Comparison of ENCODE assay signal across 8 cellular contexts in genomic region chr17:31008374-31009035, GRCh38. TPM values are rescaled to one million over a fixed set of nuclear protein-coding genes. Genes with fewer than 3 reads are reported as not detected.
A peak's percentile ranks its signal among the peaks of the same experiment; 100 is the strongest.
DNase-seq lines count a peak whose midpoint lies in the region; ATAC-seq and TF ChIP-seq lines count a peak whose summit lies in the region.

No MANE protein-coding gene starts in this region.

- H3K27ac ChIP-seq in hepatocyte = peak overlapping the region; percentile 77
- peak overlapping the region; percentile 41 for H3K27ac ChIP-seq in psoas muscle
- H3K27ac ChIP-seq in urinary bladder (ENCODE audit: low read depth) = peak overlapping the region; percentile 92

- no peaks in the 10 kb centered on the region for H3K27me3 ChIP-seq in hepatocyte
- H3K27me3 ChIP-seq in psoas muscle (ENCODE audit: insufficient read depth in 3 of 3, low read length in 2 of 3) = peaks cover 0 to 7% (median 3%) of the 10 kb centered on the region in 3 donors

- peak overlapping the region; percentile 90 for H2AFZ ChIP-seq in hepatocyte

- under 1% methylated on average over 30 of the region's 65 CpGs for WGBS in hepatocyte (ENCODE audit: low lambda C conversion rate, missing lambda C conversion rate)
- 6 to 7% (median 7%) methylated on average over 33 to 65 of the region's 65 CpGs for WGBS in psoas muscle, 3 donors
- 1% methylated on average over 65 of the region's 65 CpGs for WGBS in urinary bladder

- H3K9me3 ChIP-seq in T-helper 17 cell (ENCODE audit: control insufficient read depth, low read length, poor library complexity, severe bottlenecking) (no peaks in the 10 kb centered on the region), hepatocyte (ENCODE audit: low read depth) (no peaks in the 10 kb centered on the region), psoas muscle (no peaks in the 10 kb centered on the region)

- peak overlapping the region; percentile 94 for H3K4me3 Mint-ChIP-seq in T-helper 17 cell

- no peaks in the 10 kb centered on the region for H3K36me3 ChIP-seq in hepatocyte (replicated peaks; ENCODE audit: insufficient read depth, low read depth)
- H3K36me3 ChIP-seq in psoas muscle (ENCODE audit: insufficient read depth in 1 of 2, low read depth in 1 of 2) = no peaks in the 10 kb centered on the region
- H3K36me3 ChIP-seq in urinary bladder (ENCODE audit: insufficient read depth) = no peaks in the 10 kb centered on the region

- no peak for TF ChIP-seq CTCF in astrocyte of the cerebellum (IDR thresholded peaks at IDR 0.05; ENCODE audit: low read depth, low read length, missing control alignments)
- no peak for TF ChIP-seq CTCF in hepatocyte (IDR thresholded peaks at IDR 0.05; ENCODE audit: poor library complexity)
- TF ChIP-seq CTCF in psoas muscle (IDR thresholded peaks at IDR 0.05) = no peak

- in situ Hi-C loops in astrocyte of the cerebellum (cut with HindIII; ENCODE audit: low sequenced_read_pairs) = no loop called here

- H3K36me3 Mint-ChIP-seq in T-helper 17 cell (ENCODE audit: low read depth) = peaks cover 6% of the 10 kb centered on the region

- H3K4me1 ChIP-seq in hepatocyte (ENCODE audit: insufficient read depth) (peaks cover 8% of the 10 kb centered on the region), psoas muscle (no peaks in the 10 kb centered on the region), urinary bladder (ENCODE audit: insufficient read depth) (no peaks in the 10 kb centered on the region)

- H3K27ac Mint-ChIP-seq in T-helper 17 cell = peak overlapping the region; percentile 94

- no peaks in the 10 kb centered on the region for H4K20me1 ChIP-seq in hepatocyte (ENCODE audit: insufficient read depth, poor library complexity, severe bottlenecking)

- ATAC-seq in HG03280 (IDR thresholded peaks at IDR 0.05; ENCODE audit: unreplicated experiment) (peak; percentile 57), T-helper 17 cell (peak; percentile 84), psoas muscle (peak; percentile 32 to 69 (median 48)), SK-N-SH treated with all-trans-retinoic acid at 6 μM for 48 hours (no peak)

- no peaks in the 10 kb centered on the region for H3K27me3 Mint-ChIP-seq in T-helper 17 cell

- H3K4me1 Mint-ChIP-seq in T-helper 17 cell = peaks cover 22% of the 10 kb centered on the region

- H3K4me2 ChIP-seq in hepatocyte = peak overlapping the region; percentile 97

- DNase-seq in GM04503 (ENCODE audit: low read depth) = peak; percentile 10
- peak; percentile 32 to 45 (median 36) for DNase-seq in T-helper 17 cell
- no peak for DNase-seq in astrocyte of the cerebellum (ENCODE audit: low read depth)
- DNase-seq in hepatocyte (ENCODE audit: low spot score) = peak; percentile 69
- peak; percentile 53 to 68 for DNase-seq in psoas muscle

- H3K4me3 ChIP-seq in astrocyte of the cerebellum (ENCODE audit: low read depth, low read length) = peak overlapping the region; percentile 57
- peak overlapping the region; percentile 80 for H3K4me3 ChIP-seq in hepatocyte
- H3K4me3 ChIP-seq in psoas muscle = peak overlapping the region; percentile 66
- peak overlapping the region; percentile 52 for H3K4me3 ChIP-seq in urinary bladder (ENCODE audit: low read depth, low read length)

- H3K9me2 ChIP-seq in hepatocyte (replicated peaks; ENCODE audit: insufficient read depth) = no peaks in the 10 kb centered on the region

- no peaks in the 10 kb centered on the region for H3K79me2 ChIP-seq in hepatocyte

- intact Hi-C loops in psoas muscle (cut with DNase I) = no loop called here

TF ChIP-seq in SK-N-SH treated with all-trans-retinoic acid at 6 μM for 48 hours, 23 proteins besides CTCF, POLR2A, EP300 and RAD21:
- TF ChIP-seq ZFP3 (CRISPR knock-in tag; IDR thresholded peaks at IDR 0.05) (no peak), OSR1 (CRISPR knock-in tag; IDR thresholded peaks at IDR 0.05) (no peak), ARNTL (CRISPR knock-in tag; IDR thresholded peaks at IDR 0.05; ENCODE audit: borderline replicate concordance, low read depth) (no peak), RARB (CRISPR knock-in tag; IDR thresholded peaks at IDR 0.05) (no peak), SNAI2 (CRISPR knock-in tag; IDR thresholded peaks at IDR 0.05) (no peak)
- TF ChIP-seq, protein P1, sequence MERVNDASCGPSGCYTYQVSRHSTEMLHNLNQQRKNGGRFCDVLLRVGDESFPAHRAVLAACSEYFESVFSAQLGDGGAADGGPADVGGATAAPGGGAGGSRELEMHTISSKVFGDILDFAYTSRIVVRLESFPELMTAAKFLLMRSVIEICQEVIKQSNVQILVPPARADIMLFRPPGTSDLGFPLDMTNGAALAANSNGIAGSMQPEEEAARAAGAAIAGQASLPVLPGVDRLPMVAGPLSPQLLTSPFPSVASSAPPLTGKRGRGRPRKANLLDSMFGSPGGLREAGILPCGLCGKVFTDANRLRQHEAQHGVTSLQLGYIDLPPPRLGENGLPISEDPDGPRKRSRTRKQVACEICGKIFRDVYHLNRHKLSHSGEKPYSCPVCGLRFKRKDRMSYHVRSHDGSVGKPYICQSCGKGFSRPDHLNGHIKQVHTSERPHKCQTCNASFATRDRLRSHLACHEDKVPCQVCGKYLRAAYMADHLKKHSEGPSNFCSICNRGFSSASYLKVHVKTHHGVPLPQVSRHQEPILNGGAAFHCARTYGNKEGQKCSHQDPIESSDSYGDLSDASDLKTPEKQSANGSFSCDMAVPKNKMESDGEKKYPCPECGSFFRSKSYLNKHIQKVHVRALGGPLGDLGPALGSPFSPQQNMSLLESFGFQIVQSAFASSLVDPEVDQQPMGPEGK (CRISPR knock-in tag; IDR thresholded peaks at IDR 0.05; ENCODE audit: borderline replicate concordance) = no peak

RNA-seq across cellular contexts. Expression of gene RNF135, which starts 37.7 kb away (rescaled TPM):
- total RNA-seq in T-helper 17 cell (1 to 10 TPM; 2.3 to 5.9 TPM), hepatocyte (7.6 and 8.9 TPM in 2 replicates), psoas muscle (1 to 10 TPM; 5.8 to 7.3 (median 6.8) TPM), urinary bladder (10.1 TPM)
- polyA plus RNA-seq in hepatocyte (10.1 and 16.7 TPM in 2 replicates), psoas muscle (1 to 10 TPM; 2.4 to 5.3 (median 3.4) TPM), urinary bladder (17.1 TPM)

Comparison
In these comparisons a context has a peak if more than half of its experiments do, and no peak if none do; other contexts are left out.
1. H3K27ac ChIP-seq: peak in every context shown above with its lines; median percentile 92 in urinary bladder; 77 in hepatocyte; 41 in psoas muscle.